19 cellular contexts compared by ENCODE assay signal in the genomic region with DNA sequence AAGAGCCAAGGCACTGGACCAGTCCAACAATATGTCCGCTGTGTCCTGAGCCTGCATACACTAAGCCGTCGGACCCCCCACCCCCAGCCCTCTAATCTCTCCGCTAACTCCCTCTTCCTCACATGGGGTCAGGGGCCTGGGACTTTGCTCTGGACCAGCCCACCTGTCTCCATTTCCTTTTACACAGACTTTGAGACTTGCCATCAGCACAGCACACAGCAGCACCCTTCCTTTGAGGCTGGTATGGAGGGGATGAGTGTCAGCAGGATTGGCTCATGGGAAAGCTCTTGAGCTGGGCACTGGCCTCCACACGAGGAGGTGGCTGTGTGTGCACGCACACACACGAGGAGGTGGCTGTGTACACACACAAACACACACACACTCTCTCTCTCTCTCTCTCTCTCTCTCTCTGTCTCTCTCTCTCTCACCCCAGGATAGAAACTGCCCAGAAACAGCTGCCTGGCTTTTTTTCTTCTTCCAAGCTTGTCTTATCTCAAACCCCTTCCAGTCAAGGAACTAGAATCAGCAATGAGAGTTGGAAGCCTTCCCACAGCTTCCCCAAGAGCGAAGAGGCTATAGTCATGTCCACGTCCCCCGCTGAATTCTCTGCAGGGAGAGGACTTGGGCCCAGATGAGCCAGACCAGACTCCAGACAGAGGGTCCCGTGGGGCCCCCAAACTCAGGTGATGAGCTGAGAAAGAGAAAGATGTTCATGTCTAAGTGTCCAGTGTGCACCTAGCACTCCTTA. TPM values are rescaled to one million over a fixed set of nuclear protein-coding genes. Genes with fewer than 3 reads are reported as not detected.
A peak's percentile ranks its signal among the peaks of the same experiment; 100 is the strongest.
DNase-seq lines count a peak whose midpoint lies in the region; ATAC-seq and TF ChIP-seq lines count a peak whose summit lies in the region.
"Had no signal": no experiment of that assay in that cellular context is flagged by ENCODE, and none has a peak within 500 bp of the region (broad histone marks: within the 10 kb centered on the region; RNA-seq: fewer than 3 reads in every experiment).

No MANE protein-coding gene starts in this region.

- H3K9me3 ChIP-seq in IMR-90 (ENCODE audit: control insufficient read depth, insufficient read depth, low read length) (no peaks in the 10 kb centered on the region), spleen (no peaks in the 10 kb centered on the region)
- H3K9me3 ChIP-seq: BE2C, mucosa of descending colon, tibial nerve had no signal

- H2BK20ac ChIP-seq in IMR-90 (ENCODE audit: low read depth, low read length): no peak overlapping the region

- H2BK5ac ChIP-seq in IMR-90 (ENCODE audit: low read depth, low read length, poor library complexity, severe bottlenecking): no peak overlapping the region

- H3K9me1 ChIP-seq in IMR-90 (ENCODE audit: insufficient read depth, low read length): peaks cover 7% of the 10 kb centered on the region; the same call in 1 of the 2 replicates

- H4K20me1 ChIP-seq in IMR-90 (ENCODE audit: insufficient read depth, low read length): no peaks in the 10 kb centered on the region

- no peaks in the 10 kb centered on the region for H3K27me3 Mint-ChIP-seq in T-helper 2 cell treated with Interferon-gamma antibody and Interleukin-4, amounts not matched to agents 5 μg/mL and 100 μg/mL, for 36 hours (ENCODE audit: low read depth)
- no peaks in the 10 kb centered on the region for H3K27me3 Mint-ChIP-seq in progenitor cell of endocrine pancreas
- H3K27me3 Mint-ChIP-seq: activated CD4-positive, alpha-beta memory T cell treated with anti-CD3 and anti-CD28 coated beads, Interleukin-2, amount 10 ng/mL, durations not matched to agents 7 days and 5 days had no signal

- no peak overlapping the region for H3K4me2 ChIP-seq in IMR-90 (ENCODE audit: low read depth, low read length)

- H2AK9ac ChIP-seq in IMR-90 (replicated peaks; ENCODE audit: low read depth, low read length, poor library complexity): no peak overlapping the region

- H3K36me3 Mint-ChIP-seq in T-helper 2 cell treated with Interferon-gamma antibody and Interleukin-4, amounts not matched to agents 5 μg/mL and 100 μg/mL, for 36 hours (ENCODE audit: low read depth): peaks cover 33% of the 10 kb centered on the region
- H3K36me3 Mint-ChIP-seq in progenitor cell of endocrine pancreas (ENCODE audit: insufficient read depth): peaks cover 13% of the 10 kb centered on the region

- H2AK5ac ChIP-seq in IMR-90 (ENCODE audit: low read depth, low read length): no peak overlapping the region

- H2AFZ ChIP-seq in IMR-90 (replicated peaks; ENCODE audit: low read length, poor library complexity): no peak overlapping the region
- H2AFZ ChIP-seq: GM23338 had no signal

- ATAC-seq in IMR-90 (ENCODE audit: low read depth) (no peak; the same call in 1 of the 2 replicates), GM21367 (IDR thresholded peaks at IDR 0.05; ENCODE audit: unreplicated experiment) (no peak)
- ATAC-seq: mucosa of descending colon had no signal

- no peak overlapping the region for H2BK120ac ChIP-seq in IMR-90 (ENCODE audit: low read depth, low read length)

- no peaks in the 10 kb centered on the region for H3K27me3 ChIP-seq in IMR-90 (ENCODE audit: control insufficient read depth, insufficient read depth, low read length)
- no peaks in the 10 kb centered on the region for H3K27me3 ChIP-seq in spleen (replicated peaks in 1 of 7)
- H3K27me3 ChIP-seq: BE2C, tibial nerve had no signal

- no peak for TF ChIP-seq CTCF in IMR-90 (conservative IDR thresholded peaks at IDR 0.05; ENCODE audit: low read depth, low read length)
- TF ChIP-seq CTCF in fibroblast of pulmonary artery (IDR thresholded peaks at IDR 0.05; ENCODE audit: low read length, missing control alignments): no peak
- TF ChIP-seq CTCF in spleen (IDR thresholded peaks at IDR 0.05 in 8 of 11, conservative IDR thresholded peaks at IDR 0.05 in 3 of 11): no peak
- no peak for TF ChIP-seq CTCF in progenitor cell of endocrine pancreas (IDR thresholded peaks at IDR 0.05; ENCODE audit: unreplicated experiment)

- H4K8ac ChIP-seq in IMR-90 (ENCODE audit: low read depth in 2 of 2, low read length in 2 of 2): no peak overlapping the region

- TF ChIP-seq POLR2A in IMR-90 (IDR thresholded peaks at IDR 0.05; ENCODE audit: low read depth, low read length): no peak
- no peak for TF ChIP-seq POLR2A in spleen (IDR thresholded peaks at IDR 0.05)

- peaks cover 6% of the 10 kb centered on the region; the same call in 1 of the 2 replicates for H3K4me1 ChIP-seq in IMR-90 (ENCODE audit: control insufficient read depth, insufficient read depth, low read length)
- peaks cover 0 to 37% (median 5%) of the 10 kb centered on the region in 6 donors for H3K4me1 ChIP-seq in spleen
- H3K4me1 ChIP-seq: BE2C had no signal

- H4K5ac ChIP-seq in IMR-90 (ENCODE audit: low read depth, low read length): no peak overlapping the region

- H3K4ac ChIP-seq in IMR-90 (ENCODE audit: low read depth, low read length): peak overlapping the region; percentile 7; the same call in 1 of the 2 replicates

- H2BK15ac ChIP-seq in IMR-90 (ENCODE audit: low read depth, low read length): no peak overlapping the region

- H3K23ac ChIP-seq in IMR-90 (ENCODE audit: low read depth, low read length): no peak overlapping the region; the same call in 1 of the 2 replicates

- no peak for DNase-seq in T-helper 2 cell treated with Interferon-gamma antibody and Interleukin-4, amounts not matched to agents 5 μg/mL and 100 μg/mL, for 36 hours (ENCODE audit: low spot score)
- DNase-seq in T-helper 2 cell: no peak
- no peak for DNase-seq in IMR-90
- peak; percentile 82 for DNase-seq in fibroblast of pulmonary artery (ENCODE audit: low read depth)
- no peak for DNase-seq in spleen
- no peak for DNase-seq in progenitor cell of endocrine pancreas (ENCODE audit: low spot score, unreplicated experiment)
- DNase-seq in GM19240 (ENCODE audit: insufficient read length, low spot score): no peak
- DNase-seq: activated CD4-positive, alpha-beta memory T cell treated with anti-CD3 and anti-CD28 coated beads, Interleukin-2, amount 10 ng/mL, durations not matched to agents 7 days and 5 days; BE2C; DMS153; kidney glomerular epithelial cell; mucosa of descending colon; NCI-H1105; NCI-H2171; stimulated activated CD4-positive, alpha-beta T cell treated with anti-CD3 and anti-CD28 coated beads, Interleukin-4, amount 100 ng/mL, for 24 hours had no signal

- H3K9me3 Mint-ChIP-seq in T-helper 2 cell treated with Interferon-gamma antibody and Interleukin-4, amounts not matched to agents 5 μg/mL and 100 μg/mL, for 36 hours: no peaks in the 10 kb centered on the region
- peaks cover 3% of the 10 kb centered on the region for H3K9me3 Mint-ChIP-seq in progenitor cell of endocrine pancreas (ENCODE audit: low read depth)
- H3K9me3 Mint-ChIP-seq: activated CD4-positive, alpha-beta memory T cell treated with anti-CD3 and anti-CD28 coated beads, Interleukin-2, amount 10 ng/mL, durations not matched to agents 7 days and 5 days; GM23338 had no signal

- in situ Hi-C loops in IMR-90 (cut with MboI; ENCODE audit: low sequenced_read_pairs): no loop called here

- POLR2A ChIA-PET in IMR-90 (lab: Charles Lee; ENCODE audit: unreplicated experiment): no interaction called here

- no peak for TF ChIP-seq RAD21 in IMR-90 (IDR thresholded peaks at IDR 0.05; ENCODE audit: low read length)

- CTCF ChIA-PET in IMR-90 (lab: Yijun Ruan, JAX): no interaction called here

- intact Hi-C loops in IMR-90 (cut with micrococcal nuclease): no loop called here
- intact Hi-C loops in spleen (cut with DNase I; ENCODE audit: low total_unique reads): no loop called here

- H3K36me3 ChIP-seq in IMR-90 (ENCODE audit: control insufficient read depth, insufficient read depth, low read length): peaks cover 10% of the 10 kb centered on the region
- H3K36me3 ChIP-seq in spleen: peaks cover 0 to 87% (median 41%) of the 10 kb centered on the region in 6 donors
- H3K36me3 ChIP-seq: BE2C had no signal

- no peak overlapping the region for H3K18ac ChIP-seq in IMR-90 (ENCODE audit: low read depth, low read length)

- no peak overlapping the region for H3K9ac ChIP-seq in IMR-90 (ENCODE audit: low read depth, low read length)

- no peak overlapping the region for H3K14ac ChIP-seq in IMR-90 (replicated peaks; ENCODE audit: low read depth, low read length)

- peaks cover 3% of the 10 kb centered on the region for H3K4me1 Mint-ChIP-seq in T-helper 2 cell treated with Interferon-gamma antibody and Interleukin-4, amounts not matched to agents 5 μg/mL and 100 μg/mL, for 36 hours (ENCODE audit: low read depth)
- no peaks in the 10 kb centered on the region for H3K4me1 Mint-ChIP-seq in progenitor cell of endocrine pancreas (ENCODE audit: low read depth)

- peaks cover 0 to 6% of the 10 kb centered on the region in 2 experiments; a peak in 1 of 4 replicates for H3K79me1 ChIP-seq in IMR-90 (ENCODE audit: low read depth in 1 of 2, low read length in 2 of 2)

- 80% methylated on average over 1 of the region's 11 CpGs; no CpG with 5 or more reads in 1 of the 2 experiments for WGBS in IMR-90 (ENCODE audit: extremely low coverage in 2 of 2, insufficient read length in 1 of 2), 2 experiments
- WGBS in spleen, 5 donors: 82 to 89% (median 87%) methylated on average over 11 of the region's 11 CpGs

- dilution Hi-C loops in IMR-90 (cut with HindIII; ENCODE audit: low sequenced_read_pairs, unreplicated experiment): no loop called here

- no TSS peak for BruUV-seq in IMR-90 (replicated peaks; lab: Mats Ljungman, UMichigan)

- no peak overlapping the region for H3K4me3 ChIP-seq in IMR-90 (ENCODE audit: insufficient read depth, low read depth, low read length)
- no peak overlapping the region for H3K4me3 ChIP-seq in fibroblast of pulmonary artery (replicated peaks; ENCODE audit: low read depth, low read length)
- peak overlapping the region in 1 of 8 donors; percentile 21 for H3K4me3 ChIP-seq in spleen
- H3K4me3 ChIP-seq: GM23338, mucosa of descending colon, tibial nerve had no signal

- H3K27ac ChIP-seq in IMR-90 (ENCODE audit: insufficient read depth, low read length): no peak overlapping the region
- H3K27ac ChIP-seq in spleen: peak overlapping the region in 7 of 8 donors; percentile 51 to 90 (median 79)
- H3K27ac ChIP-seq: 22Rv1 had no signal

- H3K27ac Mint-ChIP-seq in T-helper 2 cell treated with Interferon-gamma antibody and Interleukin-4, amounts not matched to agents 5 μg/mL and 100 μg/mL, for 36 hours: peak overlapping the region; percentile 13
- no peak overlapping the region for H3K27ac Mint-ChIP-seq in progenitor cell of endocrine pancreas

- no peak overlapping the region for H3K4me3 Mint-ChIP-seq in T-helper 2 cell treated with Interferon-gamma antibody and Interleukin-4, amounts not matched to agents 5 μg/mL and 100 μg/mL, for 36 hours
- no peak overlapping the region for H3K4me3 Mint-ChIP-seq in progenitor cell of endocrine pancreas (ENCODE audit: low read depth)
- H3K4me3 Mint-ChIP-seq: activated CD4-positive, alpha-beta memory T cell treated with anti-CD3 and anti-CD28 coated beads, Interleukin-2, amount 10 ng/mL, durations not matched to agents 7 days and 5 days; GM23338 had no signal

- H3K56ac ChIP-seq in IMR-90 (ENCODE audit: extremely low read depth, insufficient read depth, low read length): no peak overlapping the region

- no peak overlapping the region for H4K91ac ChIP-seq in IMR-90 (ENCODE audit: insufficient read depth, low read depth, low read length)

RNA-seq across cellular contexts. Expression of gene SLC9A8, which starts 18.6 kb away (rescaled TPM):
- 3.6 and 5.0 TPM in 2 replicates for total RNA-seq in IMR-90 (2012; rRNA removed)
- polyA plus RNA-seq in IMR-90 (2012; rRNA removed): 4.0 and 4.1 TPM in 2 replicates
- 1.5 and 2.1 TPM in 2 replicates for polyA plus RNA-seq in IMR-90 (2012; cell fraction: cytosol; rRNA removed)
- polyA plus RNA-seq in IMR-90 (2012; cell fraction: nucleus; rRNA removed; ENCODE audit: low replicate concordance): 17.0 and 18.2 TPM in 2 replicates
- total RNA-seq in spleen: 10 to 100 TPM; 15.9 to 35.3 (median 28.6) TPM
- polyA plus RNA-seq in spleen: 10 to 100 TPM in 1 of 3 donors, 1 to 10 TPM in 2; 4.6 to 11.9 (median 8.9) TPM
- total RNA-seq in progenitor cell of endocrine pancreas: 9.9 and 11.4 TPM in 2 replicates
